ENCODE assay signal across 17 cellular contexts in the genomic region with DNA sequence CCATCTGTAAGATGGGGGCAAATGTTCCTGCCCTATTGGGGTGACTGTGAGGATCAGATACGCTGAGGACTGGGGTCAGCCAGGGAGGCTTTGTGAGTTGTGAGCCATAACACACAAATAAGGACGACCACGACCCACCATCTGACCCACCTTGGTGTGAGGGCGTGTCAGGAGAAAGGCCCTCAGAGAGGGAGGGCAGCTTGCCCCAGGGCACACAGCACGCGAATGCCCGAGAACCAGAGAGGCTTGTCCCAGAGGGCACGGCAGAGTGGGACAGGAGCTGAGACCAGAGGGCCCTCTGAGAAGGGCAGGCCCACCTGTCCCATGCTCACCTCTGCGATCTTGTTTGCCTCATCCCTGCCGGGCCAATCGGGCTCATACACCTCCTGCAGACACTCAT.
"Had no signal": no experiment of that assay in that cellular context is flagged by ENCODE, and none has a peak within 500 bp of the region (broad histone marks: within the 10 kb centered on the region; RNA-seq: fewer than 3 reads in every experiment).

No MANE protein-coding gene starts in this region.

- H3K4me3 ChIP-seq: cardiac muscle cell, lower lobe of right lung, testis, upper lobe of left lung had no signal

- H3K27me3 Mint-ChIP-seq: activated CD4-positive, alpha-beta memory T cell treated with anti-CD3 and anti-CD28 coated beads, Interleukin-2, amount 10 ng/mL, durations not matched to agents 7 days and 5 days; activated CD8-positive, alpha-beta memory T cell treated with anti-CD3 and anti-CD28 coated beads, Interleukin-2, amount 10 ng/mL, durations not matched to agents 7 days and 5 days; activated naive CD4-positive, alpha-beta T cell treated with anti-CD3 and anti-CD28 coated beads, Interleukin-2, amount 50 U/mL, for 24 hours; natural killer cell treated with Interleukin-12 subunit alpha and Interleukin-12 subunit beta and Interleukin-15 and Interleukin-18, amount 100 ng/mL, for 72 hours; stimulated activated naive CD8-positive, alpha-beta T cell treated with anti-CD3 and anti-CD28 coated beads, Interleukin-15, amount 100 ng/mL, for 72 hours had no signal

- H3K4me3 Mint-ChIP-seq: activated CD4-positive, alpha-beta memory T cell treated with anti-CD3 and anti-CD28 coated beads, Interleukin-2, amount 10 ng/mL, durations not matched to agents 7 days and 5 days; activated CD8-positive, alpha-beta memory T cell treated with anti-CD3 and anti-CD28 coated beads, Interleukin-2, amount 10 ng/mL, durations not matched to agents 7 days and 5 days; activated naive CD4-positive, alpha-beta T cell treated with anti-CD3 and anti-CD28 coated beads, Interleukin-2, amount 50 U/mL, for 24 hours; natural killer cell treated with Interleukin-12 subunit alpha and Interleukin-12 subunit beta and Interleukin-15 and Interleukin-18, amount 100 ng/mL, for 72 hours; stimulated activated naive CD8-positive, alpha-beta T cell treated with anti-CD3 and anti-CD28 coated beads, Interleukin-15, amount 100 ng/mL, for 72 hours had no signal

- H3K9me3 ChIP-seq: lower lobe of right lung, neutrophil, testis, upper lobe of left lung had no signal

- H3K27ac ChIP-seq: cardiac muscle cell, lower lobe of right lung, neutrophil, parathyroid adenoma, testis, upper lobe of left lung had no signal

- H3K9me3 Mint-ChIP-seq: activated CD4-positive, alpha-beta memory T cell treated with anti-CD3 and anti-CD28 coated beads, Interleukin-2, amount 10 ng/mL, durations not matched to agents 7 days and 5 days; activated naive CD4-positive, alpha-beta T cell treated with anti-CD3 and anti-CD28 coated beads, Interleukin-2, amount 50 U/mL, for 24 hours; natural killer cell treated with Interleukin-12 subunit alpha and Interleukin-12 subunit beta and Interleukin-15 and Interleukin-18, amount 100 ng/mL, for 72 hours; stimulated activated naive CD8-positive, alpha-beta T cell treated with anti-CD3 and anti-CD28 coated beads, Interleukin-15, amount 100 ng/mL, for 72 hours had no signal

- DNase-seq: activated CD4-positive, alpha-beta memory T cell treated with anti-CD3 and anti-CD28 coated beads, Interleukin-2, amount 10 ng/mL, durations not matched to agents 7 days and 5 days; activated CD4-positive, alpha-beta T cell treated with anti-CD3 and anti-CD28 coated beads for 48 hours; activated CD4-positive, CD25-positive, alpha-beta regulatory T cell; activated CD8-positive, alpha-beta memory T cell treated with anti-CD3 and anti-CD28 coated beads, Interleukin-2, amount 10 ng/mL, durations not matched to agents 7 days and 5 days; activated T-cell treated with anti-CD3 and anti-CD28 coated beads, Interleukin-2, amount 50 U/mL, for 1 hour; amniotic stem cell; left cardiac atrium; lower lobe of right lung; stimulated activated CD4-positive, alpha-beta T cell treated with anti-CD3 and anti-CD28 coated beads, Interleukin-2, amount 100 ng/mL, for 24 hours; stimulated activated naive CD8-positive, alpha-beta T cell treated with anti-CD3 and anti-CD28 coated beads, Interleukin-15, amount 100 ng/mL, for 72 hours; testis had no signal

- H3K27me3 ChIP-seq: neutrophil, testis, upper lobe of left lung had no signal

- ATAC-seq: activated CD8-positive, alpha-beta memory T cell treated with anti-CD3 and anti-CD28 coated beads, Interleukin-2, amount 10 ng/mL, durations not matched to agents 7 days and 5 days; left cardiac atrium; lower lobe of right lung; natural killer cell treated with Interleukin-12 subunit alpha and Interleukin-12 subunit beta and Interleukin-15 and Interleukin-18, amount 100 ng/mL, for 72 hours; stimulated activated naive CD8-positive, alpha-beta T cell treated with anti-CD3 and anti-CD28 coated beads, Interleukin-15, amount 100 ng/mL, for 72 hours had no signal

- H3K27ac Mint-ChIP-seq: activated CD4-positive, alpha-beta memory T cell treated with anti-CD3 and anti-CD28 coated beads, Interleukin-2, amount 10 ng/mL, durations not matched to agents 7 days and 5 days had no signal

- H3K36me3 Mint-ChIP-seq: activated naive CD4-positive, alpha-beta T cell treated with anti-CD3 and anti-CD28 coated beads, Interleukin-2, amount 50 U/mL, for 24 hours; natural killer cell treated with Interleukin-12 subunit alpha and Interleukin-12 subunit beta and Interleukin-15 and Interleukin-18, amount 100 ng/mL, for 72 hours had no signal
